ENCODE assay signal across 25 cellular contexts in genomic region chr5:62931081-62931480, GRCh38.
A peak's percentile ranks its signal among the peaks of the same experiment; 100 is the strongest.
DNase-seq lines count a peak whose midpoint lies in the region; ATAC-seq and TF ChIP-seq lines count a peak whose summit lies in the region.
"Had no signal": no experiment of that assay in that cellular context is flagged by ENCODE, and none has a peak within 500 bp of the region (broad histone marks: within the 10 kb centered on the region; RNA-seq: fewer than 3 reads in every experiment).

No MANE protein-coding gene starts in this region.

- H3K27me3 ChIP-seq in brain microvascular endothelial cell (replicated peaks) = no peaks in the 10 kb centered on the region
- no peaks in the 10 kb centered on the region for H3K27me3 ChIP-seq in A673 (replicated peaks; ENCODE audit: insufficient read depth, low read depth, low read length, poor library complexity)
- H3K27me3 ChIP-seq: BLaER1, Peyer's patch had no signal

- TF ChIP-seq CTCF in brain microvascular endothelial cell (IDR thresholded peaks at IDR 0.05; ENCODE audit: low read depth, low read length, missing control alignments) = no peak
- no peak for TF ChIP-seq CTCF in A673 (conservative IDR thresholded peaks at IDR 0.05; ENCODE audit: low read depth, low read length)

- CTCF ChIA-PET in A673 (lab: Charles Lee) = no interaction called here

- DNase-seq in Caki2 (ENCODE audit: low read depth) (peak; percentile 71), HT1080 (ENCODE audit: low read depth) (peak; percentile 25), brain microvascular endothelial cell (peak; percentile 24), myocyte (ENCODE audit: low read depth) (peak; percentile 34), A673 (ENCODE audit: low spot score) (no peak), SIG-M5 (lab: John Stamatoyannopoulos, UW) (no peak)
- DNase-seq: ACHN; CD4-positive, alpha-beta T cell; COR-L47; EL; GF-D8; H9; MM.1S; NCI-H1048; NCI-H1417 treated with DMSO at 0.1 percent for 48 hours; NCI-H187; NCI-H446; NCI-H526; Peyer's patch had no signal

- H3K9me3 ChIP-seq in A673 (ENCODE audit: low read depth, low read length, poor library complexity, severe bottlenecking) = no peaks in the 10 kb centered on the region
- H3K9me3 ChIP-seq: BLaER1, Peyer's patch had no signal

- BruUV-seq in A673 (replicated peaks; lab: Mats Ljungman, UMichigan) = no TSS peak

- no peak overlapping the region for H3K27ac ChIP-seq in brain microvascular endothelial cell
- H3K27ac ChIP-seq in A673 (ENCODE audit: low read depth, low read length, poor library complexity, severe bottlenecking) = no peak overlapping the region
- H3K27ac ChIP-seq: BLaER1, Peyer's patch, SK-N-MC had no signal

- in situ Hi-C loops in Caki2 (cut with HindIII; ENCODE audit: low pct_unique_long_range_greater_than_20kb, low sequenced_read_pairs) (no loop called here), brain microvascular endothelial cell (cut with HindIII; ENCODE audit: low pct_ligation_motif_present, low sequenced_read_pairs) (no loop called here)

- H3K4me3 ChIP-seq in brain microvascular endothelial cell (ENCODE audit: low read depth, low read length) (no peak overlapping the region), A673 (ENCODE audit: low read depth, low read length, poor library complexity, severe bottlenecking) (no peak overlapping the region)
- H3K4me3 ChIP-seq: BLaER1, K562, Peyer's patch, SK-N-MC had no signal

- H3K4me1 ChIP-seq in A673 (ENCODE audit: insufficient read depth, low read length, poor library complexity, severe bottlenecking) = no peaks in the 10 kb centered on the region
- H3K4me1 ChIP-seq: BLaER1, Peyer's patch had no signal

- intact Hi-C loops in A673 (cut with micrococcal nuclease; ENCODE audit: unreplicated experiment) = no loop called here

- H3K36me3 ChIP-seq in brain microvascular endothelial cell (replicated peaks) (no peaks in the 10 kb centered on the region), A673 (ENCODE audit: insufficient read depth, low read length, poor library complexity, severe bottlenecking) (no peaks in the 10 kb centered on the region)
- H3K36me3 ChIP-seq: BLaER1, Peyer's patch had no signal

- POLR2A ChIA-PET in A673 (lab: Charles Lee; ENCODE audit: low non-redundant PET) = no interaction called here

- ATAC-seq in GM18861 (IDR thresholded peaks at IDR 0.05; ENCODE audit: unreplicated experiment) (no peak), GM21381 (IDR thresholded peaks at IDR 0.05; ENCODE audit: unreplicated experiment) (no peak)
- ATAC-seq: K562, Right ventricle myocardium inferior had no signal

Comparison
In these comparisons a context has a peak if more than half of its experiments do, and no peak if none do; other contexts are left out.
1. DNase-seq: peak in Caki2 (single experiment), HT1080 (single experiment), brain microvascular endothelial cell (single experiment) and myocyte (single experiment); none in A673 (single experiment) and SIG-M5 (single experiment).